Comparison of ENCODE assay signal across 11 cellular contexts in genomic region chr1:229402329-229402728, GRCh38. TPM values are rescaled to one million over a fixed set of nuclear protein-coding genes. Genes with fewer than 3 reads are reported as not detected.
"Had no signal": no experiment of that assay in that cellular context is flagged by ENCODE, and none has a peak within 500 bp of the region (broad histone marks: within the 10 kb centered on the region; RNA-seq: fewer than 3 reads in every experiment).

No MANE protein-coding gene starts in this region.

RNA-seq across cellular contexts. Expression of gene ACTA1, which starts 31.6 kb away (rescaled TPM):
- total RNA-seq: activated CD4-positive, alpha-beta memory T cell treated with anti-CD3 and anti-CD28 coated beads for 36 hours; activated CD4-positive, alpha-beta memory T cell treated with anti-CD3 and anti-CD28 coated beads, Interleukin-2, amount 10 ng/mL, durations not matched to agents 7 days and 5 days; activated CD4-positive, alpha-beta T cell treated with anti-CD3 and anti-CD28 coated beads for 36 hours; activated CD4-positive, alpha-beta T cell treated with anti-CD3 and anti-CD28 coated beads, Interleukin-2, amount 10 ng/mL, durations not matched to agents 24 days and 14 days; activated CD4-positive, alpha-beta T cell treated with anti-CD3 and anti-CD28 coated beads, Interleukin-2, amount 10 ng/mL, durations not matched to agents 7 days and 5 days; activated CD8-positive, alpha-beta memory T cell treated with anti-CD3 and anti-CD28 coated beads for 36 hours; activated CD8-positive, alpha-beta memory T cell treated with anti-CD3 and anti-CD28 coated beads, Interleukin-2, amount 10 ng/mL, durations not matched to agents 7 days and 5 days; activated CD8-positive, alpha-beta T cell treated with anti-CD3 and anti-CD28 coated beads for 36 hours; activated CD8-positive, alpha-beta T cell treated with anti-CD3 and anti-CD28 coated beads, Interleukin-2, amount 10 ng/mL, durations not matched to agents 7 days and 5 days; T-helper 17 cell; T-helper 2 cell treated with Interferon-gamma antibody and Interleukin-4, amounts not matched to agents 100 ng/mL and 5 ng/mL, for 36 hours had no signal
